20 cellular contexts compared by ENCODE assay signal in the genomic region with DNA sequence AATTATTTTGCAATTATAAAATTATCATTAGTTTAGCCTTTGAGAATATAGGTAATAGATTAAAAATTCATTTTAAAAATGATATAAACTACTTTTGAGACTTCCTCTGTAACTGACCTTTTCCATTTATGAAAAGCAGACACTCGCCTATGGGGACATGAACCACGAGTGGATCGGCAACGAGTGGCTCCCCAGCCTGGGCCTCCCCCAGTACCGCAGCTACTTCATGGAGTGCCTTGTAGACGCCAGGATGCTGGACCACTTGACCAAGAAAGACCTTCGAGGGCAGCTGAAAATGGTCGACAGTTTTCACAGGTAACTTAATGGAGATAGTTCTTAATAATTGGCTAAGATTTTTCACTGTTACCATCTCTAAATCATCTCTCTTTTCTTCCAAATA.
"Had no signal": no experiment of that assay in that cellular context is flagged by ENCODE, and none has a peak within 500 bp of the region (broad histone marks: within the 10 kb centered on the region; RNA-seq: fewer than 3 reads in every experiment).

No MANE protein-coding gene starts in this region.

- H3K4me1 ChIP-seq: esophagus muscularis mucosa, foreskin keratinocyte, gastroesophageal sphincter, heart left ventricle, left lung, lower lobe of right lung had no signal

- H3K4me2 ChIP-seq: hepatocyte had no signal

- H3K4me3 ChIP-seq: coronary artery, dorsolateral prefrontal cortex, esophagus muscularis mucosa, gastroesophageal sphincter, heart left ventricle, hepatocyte, left lung, lower lobe of right lung had no signal

- H3K9me3 ChIP-seq: esophagus muscularis mucosa, gastroesophageal sphincter, heart left ventricle, left lung, lower lobe of right lung had no signal

- H3K27me3 ChIP-seq: dorsolateral prefrontal cortex, esophagus muscularis mucosa, foreskin keratinocyte, gastroesophageal sphincter, heart left ventricle, hepatocyte, left lung had no signal

- H3K27ac ChIP-seq: coronary artery, dorsolateral prefrontal cortex, esophagus muscularis mucosa, foreskin keratinocyte, gastroesophageal sphincter, heart left ventricle, hepatocyte, left lung, lower lobe of right lung had no signal

- ATAC-seq: foreskin keratinocyte, gastroesophageal sphincter, left colon had no signal

- H2AFZ ChIP-seq: hepatocyte had no signal

- DNase-seq: dermis blood vessel endothelial cell; dorsolateral prefrontal cortex; effector CD4-positive, alpha-beta T cell; effector memory CD4-positive, alpha-beta T cell; foreskin keratinocyte; heart left ventricle; hypothalamus; immature natural killer cell; kidney; kidney glomerular epithelial cell; left colon; left lung; left ventricle myocardium superior; lower lobe of right lung; mesenchymal stem cell; midbrain had no signal
